Comparison of ENCODE assay signal across 8 cellular contexts in genomic region chr1:206612129-206612876, GRCh38. TPM values are rescaled to one million over a fixed set of nuclear protein-coding genes. Genes with fewer than 3 reads are reported as not detected.
DNase-seq lines count a peak whose midpoint lies in the region; ATAC-seq and FAIRE-seq lines count a peak whose summit lies in the region.

Gene EIF2D (minus strand): TSS chr1:206612465. CDS start chr1:206612342, 123 bp downstream.

- DNase-seq in DMS79 treated with DMSO at 0.1 percent for 48 hours (lab: John Stamatoyannopoulos, UW) = peak; percentile 87
- DNase-seq in Kasumi-1 (lab: John Stamatoyannopoulos, UW) = peak; percentile 83 to 90
- DNase-seq in RCC 7860 (ENCODE audit: low spot score) = peak; percentile 83
- peak; percentile 96 to 98 for DNase-seq in activated T-cell treated with anti-CD3 and anti-CD28 coated beads, Interleukin-2, amount 50 U/mL, for 48 hours
- DNase-seq in myocyte (ENCODE audit: low read depth) = peak; percentile 94
- DNase-seq in stimulated activated CD8-positive, alpha-beta memory T cell treated with anti-CD3 and anti-CD28 coated beads, Interleukin-7, amount 100 ng/mL, for 4 hours (ENCODE audit: low read depth in 2 of 2) = peak; percentile 83 to 87

- peak; percentile 82 for ATAC-seq in GM21786 (IDR thresholded peaks at IDR 0.05; ENCODE audit: unreplicated experiment)
- peak; percentile 100 for ATAC-seq in esophagus mucosa

- no peak for FAIRE-seq in RCC 7860 (lab: Jason Lieb, UNC)

RNA-seq across cellular contexts. Expression of gene EIF2D, which starts in this region (rescaled TPM):
- total RNA-seq in esophagus mucosa (41.8 TPM), myocyte (36.7 and 42.7 TPM in 2 replicates)
- 43.5 TPM for polyA plus RNA-seq in myocyte (2012)

Comparison
In these comparisons a context has a peak if more than half of its experiments do, and no peak if none do; other contexts are left out.
1. Peak in every context shown above with its lines: DNase-seq and ATAC-seq.